Comparison of ENCODE assay signal across 8 cellular contexts in the genomic region with DNA sequence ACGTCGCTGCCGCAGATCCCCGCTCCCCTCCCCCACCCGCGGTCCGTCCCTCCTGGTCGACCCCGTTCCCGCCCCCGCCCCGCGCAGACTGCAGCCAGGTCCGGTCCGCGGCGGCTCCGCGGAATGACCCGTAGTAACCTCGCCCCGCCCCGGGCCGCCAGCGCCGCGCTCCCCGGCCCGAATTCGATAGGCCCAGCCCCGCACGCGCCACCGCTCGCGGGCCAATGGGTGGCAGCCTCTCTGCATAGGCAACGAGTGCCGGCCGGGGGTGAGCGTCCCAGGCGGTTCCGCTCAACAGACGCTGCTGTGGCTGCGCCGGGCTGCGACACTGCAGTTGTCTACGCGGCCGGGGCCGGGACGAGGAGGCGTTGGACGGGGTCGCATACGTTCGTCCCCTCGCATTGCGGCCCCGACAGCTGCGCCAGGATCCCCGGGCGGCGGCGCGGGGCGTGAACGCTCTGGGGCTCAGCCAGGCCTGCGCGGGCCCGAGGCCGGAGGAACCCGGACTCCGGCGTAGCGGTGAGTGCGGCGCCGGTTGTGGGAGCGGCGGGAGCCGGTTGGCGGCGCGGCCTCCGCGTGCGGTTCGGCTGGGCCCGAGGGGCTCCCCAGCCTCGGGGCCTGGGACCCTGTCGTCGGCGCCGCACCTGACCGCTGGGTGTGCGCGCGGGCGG. TPM values are rescaled to one million over a fixed set of nuclear protein-coding genes. Genes with fewer than 3 reads are reported as not detected.
DNase-seq lines count a peak whose midpoint lies in the region; ATAC-seq and TF ChIP-seq lines count a peak whose summit lies in the region.

Gene ACSL3, plus strand, starts transcription at position 297 of the 671 bp plus-strand sequence. CDS start 47,737 bp downstream, outside the sequence.

- TF ChIP-seq EP300 in Ishikawa (IDR thresholded peaks at IDR 0.05; ENCODE audit: borderline replicate concordance), result no peak

- H2AFZ ChIP-seq in PC-9, result peak within 1 kb of the TSS; percentile 2; the same call in 1 of the 2 replicates

- H3F3A ChIP-seq in PC-9 (ENCODE audit: insufficient read depth, low read depth), result peaks cover 70% of the 10 kb centered on the region

- H3K9me3 ChIP-seq in PC-9 (ENCODE audit: insufficient read depth, low read depth), result no peaks in the 10 kb centered on the region
- H3K9me3 ChIP-seq in mucosa of rectum (ENCODE audit: control insufficient read depth in 2 of 2, low read length in 2 of 2), result no peaks in the 10 kb centered on the region

- peak; percentile 79 for DNase-seq in DMS114 treated with DMSO at 0.1 percent for 48 hours (lab: John Stamatoyannopoulos, UW; ENCODE audit: unreplicated experiment)
- DNase-seq in PC-9, result peak; percentile 94 to 100
- peak; percentile 91 for DNase-seq in activated T-cell treated with anti-CD3 and anti-CD28 coated beads, Interleukin-2, amount 50 U/mL, for 1 hour
- no peak for DNase-seq in epithelial cell of proximal tubule (ENCODE audit: low read depth)
- peak; percentile 72 to 84 for DNase-seq in stimulated activated CD8-positive, alpha-beta memory T cell treated with anti-CD3 and anti-CD28 coated beads, Interleukin-4, amount 100 ng/mL, for 4 hours (ENCODE audit: low read depth in 2 of 2, low spot score in 1 of 2)

- H3K9ac ChIP-seq in mucosa of rectum (ENCODE audit: low read depth in 1 of 2, low read length in 2 of 2), result peak within 1 kb of the TSS; percentile 88 to 97

- peaks cover 8% of the 10 kb centered on the region; the same call in 1 of the 2 replicates for H3K36me3 ChIP-seq in PC-9 (ENCODE audit: low read depth)
- no peaks in the 10 kb centered on the region for H3K36me3 ChIP-seq in mucosa of rectum (ENCODE audit: control insufficient read depth in 2 of 2, insufficient read depth in 2 of 2, low read length in 2 of 2)

- H3K9me2 ChIP-seq in PC-9 (ENCODE audit: insufficient read depth), result no peaks in the 10 kb centered on the region

- H3K27me3 ChIP-seq in PC-9 (ENCODE audit: insufficient read depth, low read depth), result no peaks in the 10 kb centered on the region
- no peaks in the 10 kb centered on the region for H3K27me3 ChIP-seq in mucosa of rectum (ENCODE audit: control insufficient read depth in 2 of 2, insufficient read depth in 2 of 2, low read length in 2 of 2)

- intact Hi-C loops in PC-9 (cut with micrococcal nuclease; ENCODE audit: unreplicated experiment), result loop anchor here (1.0 kb wide), 7 partner anchors 13 to 152 kb away; no protein-coding TSS in a partner anchor

- H3K27ac ChIP-seq in PC-9 (peak within 1 kb of the TSS; percentile 90), mucosa of rectum (ENCODE audit: low read depth in 2 of 2, low read length in 2 of 2) (peak within 1 kb of the TSS; percentile 94 to 95)

- no peak for TF ChIP-seq RAD21 in Ishikawa (IDR thresholded peaks at IDR 0.05; ENCODE audit: low read depth)

- TF ChIP-seq CTCF in PC-9 (conservative IDR thresholded peaks at IDR 0.05) (no peak; the same call in 1 of the 2 replicates), epithelial cell of proximal tubule (conservative IDR thresholded peaks at IDR 0.05; ENCODE audit: low read depth, low read length) (no peak)

- peak within 1 kb of the TSS; percentile 93 for H3K4me2 ChIP-seq in PC-9

- CTCF ChIA-PET in PC-9 (lab: Charles Lee), result interaction anchor here (0.6 to 2.8 kb wide), 10 partner anchors 17 to 152 kb away, joined by 3 to 12 read pairs (median 6); no protein-coding TSS in a partner anchor

- H4K20me1 ChIP-seq in PC-9 (ENCODE audit: insufficient read depth), result peaks cover 45% of the 10 kb centered on the region

- peaks cover 57% of the 10 kb centered on the region for H3K79me2 ChIP-seq in PC-9 (ENCODE audit: low read depth)

- POLR2A ChIA-PET in PC-9 (lab: Charles Lee; ENCODE audit: unreplicated experiment), result interaction anchor here (0.6 to 2.1 kb wide), 4 partner anchors 73 to 205 kb away, joined by 3 to 13 read pairs (median 6); partner anchors contain the start of gene FARSB

- peak; percentile 97 for ATAC-seq in GM21529 (IDR thresholded peaks at IDR 0.05; ENCODE audit: unreplicated experiment)

- H3K4me1 ChIP-seq in PC-9 (replicated peaks; ENCODE audit: insufficient read depth) (peaks cover 66% of the 10 kb centered on the region), mucosa of rectum (ENCODE audit: control insufficient read depth in 2 of 2, insufficient read depth in 2 of 2, low read length in 2 of 2) (peaks cover 22 to 23% of the 10 kb centered on the region in 2 donors)

- no TSS peak for BruUV-seq in PC-9 (replicated peaks; lab: Mats Ljungman, UMichigan)

- H3K4me3 ChIP-seq in PC-9 (peak within 1 kb of the TSS; percentile 83), epithelial cell of proximal tubule (ENCODE audit: low read depth, low read length) (peak within 1 kb of the TSS; percentile 94), mucosa of rectum (ENCODE audit: low read length in 2 of 2) (peak within 1 kb of the TSS; percentile 85)

TF ChIP-seq in Ishikawa, 13 proteins besides CTCF, POLR2A, EP300 and RAD21:
- TF ChIP-seq NFIC (IDR thresholded peaks at IDR 0.05) (no peak), CREB1 (IDR thresholded peaks at IDR 0.05; ENCODE audit: low read depth) (no peak), TCF12 (IDR thresholded peaks at IDR 0.05; ENCODE audit: low read depth) (peak; percentile 50), CEBPB (IDR thresholded peaks at IDR 0.05) (no peak; the same call in 1 of the 2 replicates), MAX (IDR thresholded peaks at IDR 0.05) (peak; percentile 57; the same call in 1 of the 2 replicates), EGR1 (IDR thresholded peaks at IDR 0.05) (peak; percentile 73), YY1 (IDR thresholded peaks at IDR 0.05; ENCODE audit: low read depth) (no peak), TAF1 (IDR thresholded peaks at IDR 0.05; ENCODE audit: low read depth) (peak; percentile 99), TEAD4 (IDR thresholded peaks at IDR 0.05) (no peak; the same call in 1 of the 2 replicates), FOXM1 (IDR thresholded peaks at IDR 0.05; ENCODE audit: borderline replicate concordance, low read depth) (no peak), USF1 (IDR thresholded peaks at IDR 0.05) (peak; percentile 77), ZBTB7A (IDR thresholded peaks at IDR 0.05; ENCODE audit: low read depth) (peak; percentile 35; the same call in 1 of the 2 replicates)
- TF ChIP-seq, protein P1, sequence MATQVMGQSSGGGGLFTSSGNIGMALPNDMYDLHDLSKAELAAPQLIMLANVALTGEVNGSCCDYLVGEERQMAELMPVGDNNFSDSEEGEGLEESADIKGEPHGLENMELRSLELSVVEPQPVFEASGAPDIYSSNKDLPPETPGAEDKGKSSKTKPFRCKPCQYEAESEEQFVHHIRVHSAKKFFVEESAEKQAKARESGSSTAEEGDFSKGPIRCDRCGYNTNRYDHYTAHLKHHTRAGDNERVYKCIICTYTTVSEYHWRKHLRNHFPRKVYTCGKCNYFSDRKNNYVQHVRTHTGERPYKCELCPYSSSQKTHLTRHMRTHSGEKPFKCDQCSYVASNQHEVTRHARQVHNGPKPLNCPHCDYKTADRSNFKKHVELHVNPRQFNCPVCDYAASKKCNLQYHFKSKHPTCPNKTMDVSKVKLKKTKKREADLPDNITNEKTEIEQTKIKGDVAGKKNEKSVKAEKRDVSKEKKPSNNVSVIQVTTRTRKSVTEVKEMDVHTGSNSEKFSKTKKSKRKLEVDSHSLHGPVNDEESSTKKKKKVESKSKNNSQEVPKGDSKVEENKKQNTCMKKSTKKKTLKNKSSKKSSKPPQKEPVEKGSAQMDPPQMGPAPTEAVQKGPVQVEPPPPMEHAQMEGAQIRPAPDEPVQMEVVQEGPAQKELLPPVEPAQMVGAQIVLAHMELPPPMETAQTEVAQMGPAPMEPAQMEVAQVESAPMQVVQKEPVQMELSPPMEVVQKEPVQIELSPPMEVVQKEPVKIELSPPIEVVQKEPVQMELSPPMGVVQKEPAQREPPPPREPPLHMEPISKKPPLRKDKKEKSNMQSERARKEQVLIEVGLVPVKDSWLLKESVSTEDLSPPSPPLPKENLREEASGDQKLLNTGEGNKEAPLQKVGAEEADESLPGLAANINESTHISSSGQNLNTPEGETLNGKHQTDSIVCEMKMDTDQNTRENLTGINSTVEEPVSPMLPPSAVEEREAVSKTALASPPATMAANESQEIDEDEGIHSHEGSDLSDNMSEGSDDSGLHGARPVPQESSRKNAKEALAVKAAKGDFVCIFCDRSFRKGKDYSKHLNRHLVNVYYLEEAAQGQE (IDR thresholded peaks at IDR 0.05; ENCODE audit: low read depth), result no peak

RNA-seq across cellular contexts. Expression of gene ACSL3, which starts in this region (rescaled TPM):
- total RNA-seq in PC-9 (2021) (300 and 446 TPM in 2 replicates), epithelial cell of proximal tubule (66.8 and 87.9 TPM in 2 replicates)
